In genomic region chr9:37410969-37411785, GRCh38 we compare ENCODE assay signal across 1 cellular context.
TF ChIP-seq lines count a peak whose summit lies in the region.

No MANE protein-coding gene starts in this region.

TF ChIP-seq in HepG2, 621 proteins besides CTCF, POLR2A, EP300 and RAD21 (continued from another document):
- TF ChIP-seq NCOR1 (IDR thresholded peaks at IDR 0.05; ENCODE audit: borderline replicate concordance, low read length) (no peak), PBX3 (CRISPR knock-in tag; IDR thresholded peaks at IDR 0.05; ENCODE audit: borderline replicate concordance) (no peak), ZNF501 (CRISPR knock-in tag; IDR thresholded peaks at IDR 0.05) (0 out of 2 replicates have a peak, but pooled peaks have one; percentile 5), ZNF556 (CRISPR knock-in tag; IDR thresholded peaks at IDR 0.05; ENCODE audit: borderline replicate concordance) (peak; percentile 35; the same call in 1 of the 2 replicates), YY1 (IDR thresholded peaks at IDR 0.05; ENCODE audit: insufficient read depth, insufficient replicate concordance, low read depth, low read length) (no peak), GLI4 (CRISPR knock-in tag; IDR thresholded peaks at IDR 0.05; ENCODE audit: borderline replicate concordance) (no peak), SMAD9 (CRISPR knock-in tag; IDR thresholded peaks at IDR 0.05) (no peak), CAMTA2 (CRISPR knock-in tag; IDR thresholded peaks at IDR 0.05; ENCODE audit: borderline replicate concordance) (no peak), STAG1 (CRISPR knock-in tag; IDR thresholded peaks at IDR 0.05) (peak; percentile 20; the same call in 1 of the 2 replicates), ATM (IDR thresholded peaks at IDR 0.05; ENCODE audit: borderline replicate concordance) (no peak), ZNF292 (CRISPR knock-in tag; IDR thresholded peaks at IDR 0.05; ENCODE audit: borderline replicate concordance, low read depth) (peak; percentile 71; the same call in 1 of the 2 replicates), ZSCAN25 (CRISPR knock-in tag; IDR thresholded peaks at IDR 0.05) (0 out of 2 replicates have a peak, but pooled peaks have one; percentile 44), MTF1 (CRISPR knock-in tag; IDR thresholded peaks at IDR 0.05) (no peak), SNAPC2 (CRISPR knock-in tag; IDR thresholded peaks at IDR 0.05) (no peak), SIN3A (IDR thresholded peaks at IDR 0.05; ENCODE audit: borderline replicate concordance, low read depth, low read length) (no peak), ZNF790 (CRISPR knock-in tag; IDR thresholded peaks at IDR 0.05; ENCODE audit: borderline replicate concordance) (no peak), TEAD3 (CRISPR knock-in tag; optimal IDR thresholded peaks at IDR 0.05; ENCODE audit: borderline replicate concordance) (peak; percentile 59), SRSF9 (IDR thresholded peaks at IDR 0.05; ENCODE audit: borderline replicate concordance, insufficient read depth, low read depth, low read length, poor library complexity, severe bottlenecking) (no peak), ZNF558 (CRISPR knock-in tag; IDR thresholded peaks at IDR 0.05; ENCODE audit: borderline replicate concordance) (no peak), ZFY (CRISPR knock-in tag; IDR thresholded peaks at IDR 0.05) (peak; percentile 59; the same call in 1 of the 2 replicates)
